Comparison of ENCODE assay signal across 8 cellular contexts in genomic region chr20:35664544-35665206, GRCh38. TPM values are rescaled to one million over a fixed set of nuclear protein-coding genes. Genes with fewer than 3 reads are reported as not detected.
DNase-seq lines count a peak whose midpoint lies in the region; ATAC-seq and TF ChIP-seq lines count a peak whose summit lies in the region.

TSS of gene CPNE1 (minus strand) at chr20:35664900. CDS start at chr20:35632923, 31,977 bp downstream.
TSS of gene RBM12 (minus strand) at chr20:35664900. CDS start at chr20:35655322, 9,578 bp downstream.

- CTCF ChIA-PET in Panc1 (lab: Charles Lee): no interaction called here

- peak; percentile 83 for DNase-seq in DMS153 treated with DMSO at 0.1 percent for 48 hours (lab: John Stamatoyannopoulos, UW; ENCODE audit: unreplicated experiment)
- peak; percentile 87 for DNase-seq in Panc1 (ENCODE audit: low read depth, low spot score)
- peak; percentile 88 for DNase-seq in activated T-cell treated with anti-CD3 and anti-CD28 coated beads, Interleukin-2, amount 50 U/mL, for 4 hours
- peak; percentile 84 to 85 for DNase-seq in stimulated activated CD8-positive, alpha-beta memory T cell treated with anti-CD3 and anti-CD28 coated beads, Interleukin-7, amount 100 ng/mL, for 1 hour (ENCODE audit: low read depth in 2 of 2)

- H3K9me3 Mint-ChIP-seq in activated T-cell treated with anti-CD3 and anti-CD28 coated beads, Interleukin-2, amount 50 U/mL, for 4 hours: no peaks in the 10 kb centered on the region

- H3K4me2 ChIP-seq in KMS-11: peak within 1 kb of the TSS; percentile 80

- H3K79me2 ChIP-seq in KMS-11 (ENCODE audit: insufficient read depth, low read depth): peaks cover 51% of the 10 kb centered on the region

- H3K36me3 ChIP-seq in KMS-11 (ENCODE audit: insufficient read depth) (no peaks in the 10 kb centered on the region), Panc1 (ENCODE audit: control insufficient read depth, insufficient read depth, low read length) (peaks cover 3% of the 10 kb centered on the region), muscle layer of colon (ENCODE audit: insufficient read depth, low read length) (no peaks in the 10 kb centered on the region)

- H3K27me3 ChIP-seq in KMS-11 (ENCODE audit: insufficient read depth, low read depth) (no peaks in the 10 kb centered on the region), Panc1 (ENCODE audit: control insufficient read depth, insufficient read depth, low read length) (no peaks in the 10 kb centered on the region), muscle layer of colon (ENCODE audit: control insufficient read depth in 1 of 2, insufficient read depth in 2 of 2, low read length in 2 of 2) (no peaks in the 10 kb centered on the region)

- peak within 1 kb of the TSS; percentile 94 for H3K4me3 Mint-ChIP-seq in activated T-cell treated with anti-CD3 and anti-CD28 coated beads, Interleukin-2, amount 50 U/mL, for 4 hours

- BruUV-seq in Panc1 (replicated peaks; lab: Mats Ljungman, UMichigan): no TSS peak

- H3K9ac ChIP-seq in KMS-11 (peak within 1 kb of the TSS; percentile 98), muscle layer of colon (ENCODE audit: low read length) (peak within 1 kb of the TSS; percentile 100)

- H3K9me3 ChIP-seq in Panc1 (ENCODE audit: control insufficient read depth, insufficient read depth, low read depth, low read length): no peaks in the 10 kb centered on the region
- no peaks in the 10 kb centered on the region for H3K9me3 ChIP-seq in muscle layer of colon (ENCODE audit: low read length)

- POLR2A ChIA-PET in Panc1 (lab: Charles Lee): no interaction called here

- ATAC-seq in GM21717 (IDR thresholded peaks at IDR 0.05; ENCODE audit: unreplicated experiment): peak; percentile 64
- peak; percentile 97 for ATAC-seq in Panc1
- peak; percentile 69 to 70 for ATAC-seq in activated T-cell treated with anti-CD3 and anti-CD28 coated beads, Interleukin-2, amount 50 U/mL, for 4 hours
- ATAC-seq in esophagus mucosa: peak; percentile 92

- TF ChIP-seq CTCF in KMS-11 (conservative IDR thresholded peaks at IDR 0.05; ENCODE audit: low read depth, low read length): no peak
- no peak for TF ChIP-seq CTCF in Panc1 (IDR thresholded peaks at IDR 0.05)

- H3K27ac ChIP-seq in KMS-11 (peak within 1 kb of the TSS; percentile 92), Panc1 (ENCODE audit: low read length) (peak within 1 kb of the TSS; percentile 97), muscle layer of colon (ENCODE audit: low read depth, low read length) (peak within 1 kb of the TSS; percentile 99)

- H3K4me1 ChIP-seq in KMS-11 (ENCODE audit: low read depth, poor library complexity, severe bottlenecking) (peaks cover 36% of the 10 kb centered on the region), Panc1 (ENCODE audit: control insufficient read depth, insufficient read depth, low read length) (peaks cover 23% of the 10 kb centered on the region), muscle layer of colon (ENCODE audit: insufficient read depth, low read length) (peaks cover 28% of the 10 kb centered on the region)

- H3K27me3 Mint-ChIP-seq in activated T-cell treated with anti-CD3 and anti-CD28 coated beads, Interleukin-2, amount 50 U/mL, for 4 hours (ENCODE audit: low read depth): no peaks in the 10 kb centered on the region

- H3K4me1 Mint-ChIP-seq in activated T-cell treated with anti-CD3 and anti-CD28 coated beads, Interleukin-2, amount 50 U/mL, for 4 hours (ENCODE audit: low read depth): peaks cover 39% of the 10 kb centered on the region

- H4K20me1 ChIP-seq in KMS-11 (ENCODE audit: insufficient read depth): peaks cover 42% of the 10 kb centered on the region

- H3K4me3 ChIP-seq in KMS-11 (IDR thresholded peaks at IDR 0.05; ENCODE audit: insufficient read depth, low read depth, low read length): peak within 1 kb of the TSS; percentile 73
- H3K4me3 ChIP-seq in Panc1 (ENCODE audit: low read depth in 2 of 2, low read length in 2 of 2): peak within 1 kb of the TSS; percentile 93 to 99
- H3K4me3 ChIP-seq in muscle layer of colon (ENCODE audit: low read depth in 1 of 2, low read length in 2 of 2): peak within 1 kb of the TSS; percentile 98 to 100

- intact Hi-C loops in Panc1 (cut with micrococcal nuclease; ENCODE audit: unreplicated experiment): no loop called here

- peak within 1 kb of the TSS; percentile 74 for H2AFZ ChIP-seq in KMS-11 (ENCODE audit: low read depth)

- in situ Hi-C loops in Panc1 (cut with HindIII; ENCODE audit: low pct_unique_long_range_greater_than_20kb, low sequenced_read_pairs): no loop called here

- peaks cover 18% of the 10 kb centered on the region for H3K36me3 Mint-ChIP-seq in activated T-cell treated with anti-CD3 and anti-CD28 coated beads, Interleukin-2, amount 50 U/mL, for 4 hours (ENCODE audit: insufficient read depth)

RNA-seq across cellular contexts. Expression of gene CPNE1, which starts in this region (rescaled TPM):
- 217 TPM for total RNA-seq in Panc1 (2021; ENCODE audit: unreplicated experiment)
- polyA plus RNA-seq in Panc1 (2012; ENCODE audit: insufficient read length): 273 TPM
- total RNA-seq in activated T-cell treated with anti-CD3 and anti-CD28 coated beads, Interleukin-2, amount 50 U/mL, for 4 hours: 100 to 1,000 TPM; 229 to 264 (median 257) TPM
- 130 TPM for total RNA-seq in esophagus mucosa

RNA-seq across cellular contexts. Expression of gene RBM12, which starts in this region (rescaled TPM):
- total RNA-seq in Panc1 (2021; ENCODE audit: unreplicated experiment) (100 TPM), esophagus mucosa (58.0 TPM)
- 45.0 TPM for polyA plus RNA-seq in Panc1 (2012; ENCODE audit: insufficient read length)
- 100 to 1,000 TPM; 135 to 137 (median 136) TPM for total RNA-seq in activated T-cell treated with anti-CD3 and anti-CD28 coated beads, Interleukin-2, amount 50 U/mL, for 4 hours

Comparison
In these comparisons a context has a peak if more than half of its experiments do, and no peak if none do; other contexts are left out.
1. Peak in every context shown above with its lines: DNase-seq, ATAC-seq, H3K4me3 ChIP-seq and H3K27ac ChIP-seq.